Comparison of ENCODE assay signal across 17 cellular contexts in the genomic region with DNA sequence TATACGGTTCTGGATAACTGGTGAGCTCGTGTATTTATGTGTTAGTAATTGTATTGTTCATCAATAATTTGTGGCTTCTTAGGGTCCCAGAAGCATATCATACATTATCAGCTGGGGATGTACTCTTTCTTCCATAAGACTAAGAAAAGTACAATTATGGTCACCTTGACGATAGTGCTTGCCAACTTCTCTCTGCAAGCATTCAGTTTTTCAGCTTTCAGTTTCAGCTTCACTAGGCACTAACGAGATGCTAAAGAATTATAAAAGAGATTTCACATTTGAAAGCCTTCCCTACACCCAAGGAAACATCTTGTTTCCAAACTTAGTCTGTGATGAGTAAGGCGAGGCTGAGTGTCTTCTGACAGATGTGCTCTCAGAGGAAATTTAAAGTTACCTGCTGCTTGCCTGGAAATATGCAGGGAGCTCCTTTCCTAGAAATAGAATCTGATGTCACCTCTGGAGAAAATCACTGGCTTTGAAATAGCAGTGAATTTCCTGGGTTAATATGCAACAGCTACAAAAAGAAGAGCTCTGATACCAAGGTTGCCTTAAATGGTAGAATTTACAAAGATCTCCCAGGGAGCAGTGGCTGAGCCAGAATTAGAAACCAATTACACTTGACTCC.
DNase-seq lines count a peak whose midpoint lies in the region; ATAC-seq and TF ChIP-seq lines count a peak whose summit lies in the region.
"Had no signal": no experiment of that assay in that cellular context is flagged by ENCODE, and none has a peak within 500 bp of the region (broad histone marks: within the 10 kb centered on the region; RNA-seq: fewer than 3 reads in every experiment).

No MANE protein-coding gene starts in this region.

- H3K4me3 Mint-ChIP-seq in CD14-positive monocyte: no peak overlapping the region
- H3K4me3 Mint-ChIP-seq: B cell; CD4-positive, CD25-positive, alpha-beta regulatory T cell; CD8-positive, alpha-beta memory T cell had no signal

- peaks cover 0 to 9% (median 3%) of the 10 kb centered on the region in 7 donors for H3K9me3 Mint-ChIP-seq in CD14-positive monocyte
- H3K9me3 Mint-ChIP-seq: CD8-positive, alpha-beta memory T cell had no signal

- no peak for TF ChIP-seq POLR2A in body of pancreas (IDR thresholded peaks at IDR 0.05)

- peak; percentile 36 for ATAC-seq in HG02798 (IDR thresholded peaks at IDR 0.05; ENCODE audit: poor library complexity, unreplicated experiment)
- ATAC-seq in body of pancreas: no peak

- peaks cover 0 to 2% (median 0%) of the 10 kb centered on the region in 3 donors for H3K27me3 Mint-ChIP-seq in CD14-positive monocyte (ENCODE audit: low read depth in 3 of 3)
- H3K27me3 Mint-ChIP-seq: B cell; CD4-positive, CD25-positive, alpha-beta regulatory T cell; CD8-positive, alpha-beta memory T cell had no signal

- WGBS in body of pancreas, 2 donors: 53 to 55% methylated on average over 5 of the region's 5 CpGs

- intact Hi-C loops in body of pancreas (cut with DNase I): no loop called here
- intact Hi-C loops in CD14-positive monocyte (cut with micrococcal nuclease): no loop called here

- no peaks in the 10 kb centered on the region for H3K9me3 ChIP-seq in body of pancreas
- H3K9me3 ChIP-seq: BLaER1 treated with 17β-estradiol and CSF1 and Interleukin-3, amounts not matched to agents 10 nM and 100 nM; HAP-1 had no signal

- no peaks in the 10 kb centered on the region for H3K4me1 Mint-ChIP-seq in CD14-positive monocyte
- H3K4me1 Mint-ChIP-seq: B cell; CD4-positive, CD25-positive, alpha-beta regulatory T cell; CD8-positive, alpha-beta memory T cell had no signal

- H3K36me3 Mint-ChIP-seq in CD14-positive monocyte: no peaks in the 10 kb centered on the region
- H3K36me3 Mint-ChIP-seq: CD4-positive, CD25-positive, alpha-beta regulatory T cell; CD8-positive, alpha-beta memory T cell had no signal

- H3K27me3 ChIP-seq in body of pancreas: no peaks in the 10 kb centered on the region
- H3K27me3 ChIP-seq: BLaER1 treated with 17β-estradiol and CSF1 and Interleukin-3, amounts not matched to agents 10 nM and 100 nM had no signal

- H3K27ac Mint-ChIP-seq in CD14-positive monocyte: no peak overlapping the region
- H3K27ac Mint-ChIP-seq: B cell; CD4-positive, CD25-positive, alpha-beta regulatory T cell had no signal

- DNase-seq in inferior parietal cortex (ENCODE audit: extremely low spot score) (peak; percentile 41), pons (ENCODE audit: low spot score) (peak; percentile 5), NCI-H2081 (lab: John Stamatoyannopoulos, UW) (no peak), body of pancreas (no peak), CD14-positive monocyte (ENCODE audit: low spot score) (no peak)
- DNase-seq: CD4-positive, CD25-positive, alpha-beta regulatory T cell; CD8-positive, alpha-beta memory T cell; COR-L47; DMS 273 treated with DMSO at 0.1 percent for 48 hours; DMS53; DND-41; EL; GM23248 had no signal

- no peaks in the 10 kb centered on the region for H3K4me1 ChIP-seq in body of pancreas
- H3K4me1 ChIP-seq: HAP-1 had no signal

- H3K36me3 ChIP-seq in body of pancreas (replicated peaks in 1 of 2; ENCODE audit: insufficient read depth in 1 of 2, low read depth in 2 of 2): no peaks in the 10 kb centered on the region
- H3K36me3 ChIP-seq: BLaER1 treated with 17β-estradiol and CSF1 and Interleukin-3, amounts not matched to agents 10 nM and 100 nM; HAP-1 had no signal

- H3K4me3 ChIP-seq in body of pancreas: no peak overlapping the region
- H3K4me3 ChIP-seq: BLaER1 treated with 17β-estradiol and CSF1 and Interleukin-3, amounts not matched to agents 10 nM and 100 nM; GM23248; HAP-1 had no signal

- no peak for TF ChIP-seq CTCF in body of pancreas (IDR thresholded peaks at IDR 0.05)
- TF ChIP-seq CTCF in CD14-positive monocyte (IDR thresholded peaks at IDR 0.05): no peak

- H3K27ac ChIP-seq in body of pancreas: no peak overlapping the region
- H3K27ac ChIP-seq: BLaER1 treated with 17β-estradiol and CSF1 and Interleukin-3, amounts not matched to agents 10 nM and 100 nM; GM23248 had no signal

Comparison
In these comparisons a context has a peak if more than half of its experiments do, and no peak if none do; other contexts are left out.
1. DNase-seq: peak in inferior parietal cortex (single experiment) and pons (single experiment); none in NCI-H2081 (0 of 2), body of pancreas (0 of 4) and CD14-positive monocyte (single experiment).